11 cellular contexts compared by ENCODE assay signal in the genomic region with DNA sequence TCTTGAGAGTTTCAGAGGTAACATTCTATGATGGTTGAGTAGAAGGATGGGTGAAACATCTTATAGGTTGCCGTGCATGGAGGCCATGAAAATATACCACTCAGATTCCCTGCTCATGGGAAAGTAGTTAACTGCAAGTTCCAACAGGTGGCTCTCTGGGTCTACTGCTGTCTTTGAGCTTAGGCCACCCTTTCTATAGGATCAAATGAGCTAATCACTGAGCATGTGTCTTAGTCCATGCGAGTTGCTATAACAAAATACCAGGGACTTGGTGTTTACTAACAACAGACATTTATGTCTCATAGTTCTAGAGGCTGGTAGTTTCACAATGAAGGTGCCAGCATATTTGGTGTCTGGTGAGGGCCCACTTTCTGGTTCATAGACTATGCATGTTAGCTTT.
DNase-seq lines count a peak whose midpoint lies in the region; ATAC-seq and TF ChIP-seq lines count a peak whose summit lies in the region.
"Had no signal": no experiment of that assay in that cellular context is flagged by ENCODE, and none has a peak within 500 bp of the region (broad histone marks: within the 10 kb centered on the region; RNA-seq: fewer than 3 reads in every experiment).

No MANE protein-coding gene starts in this region.

- no peak overlapping the region for H3K27ac ChIP-seq in stomach
- H3K27ac ChIP-seq: parathyroid adenoma had no signal

- H3K9me3 ChIP-seq in stomach, result no peaks in the 10 kb centered on the region
- H3K9me3 ChIP-seq: BLaER1 treated with 17β-estradiol and CSF1 and Interleukin-3, amounts not matched to agents 10 nM and 100 nM had no signal

- H3K4me3 ChIP-seq in fibroblast of villous mesenchyme (ENCODE audit: low read depth, low read length), result no peak overlapping the region
- H3K4me3 ChIP-seq in stomach, result no peak overlapping the region
- H3K4me3 ChIP-seq: BLaER1 treated with 17β-estradiol and CSF1 and Interleukin-3, amounts not matched to agents 10 nM and 100 nM had no signal

- H3K36me3 ChIP-seq in stomach, result no peaks in the 10 kb centered on the region
- H3K36me3 ChIP-seq: BLaER1 treated with 17β-estradiol and CSF1 and Interleukin-3, amounts not matched to agents 10 nM and 100 nM had no signal

- H3K4me1 ChIP-seq in stomach, result no peaks in the 10 kb centered on the region
- H3K4me1 ChIP-seq: parathyroid adenoma had no signal

- ATAC-seq in HG03439 (IDR thresholded peaks at IDR 0.05; ENCODE audit: unreplicated experiment) (no peak), HG02840 (IDR thresholded peaks at IDR 0.05; ENCODE audit: low FRiP score, unreplicated experiment) (no peak)

- 45 to 73% (median 48%) methylated on average over 2 of the region's 2 CpGs for WGBS in stomach, 5 donors

- peak; percentile 34 for TF ChIP-seq CTCF in fibroblast of villous mesenchyme (IDR thresholded peaks at IDR 0.05; ENCODE audit: insufficient read depth, low read depth, low read length)
- TF ChIP-seq CTCF in stomach (IDR thresholded peaks at IDR 0.05), result peak in 1 of 7 experiments; percentile 9

- intact Hi-C loops in stomach (cut with DNase I; ENCODE audit: low total_unique reads), result no loop called here

- TF ChIP-seq EP300 in stomach (IDR thresholded peaks at IDR 0.05), result no peak

- in situ Hi-C loops in ACHN (cut with HindIII; ENCODE audit: low pct_ligation_motif_present, low pct_unique_long_range_greater_than_20kb, low sequenced_read_pairs), result no loop called here

- H3K27me3 ChIP-seq in stomach, result no peaks in the 10 kb centered on the region
- H3K27me3 ChIP-seq: BLaER1 treated with 17β-estradiol and CSF1 and Interleukin-3, amounts not matched to agents 10 nM and 100 nM had no signal

- no peak for TF ChIP-seq POLR2A in stomach (IDR thresholded peaks at IDR 0.05)

- peak; percentile 30 for DNase-seq in ACHN
- peak; percentile 44 for DNase-seq in HT-29 (ENCODE audit: low spot score)
- DNase-seq in RKO (ENCODE audit: low spot score), result peak; percentile 42
- peak; percentile 14 for DNase-seq in fibroblast of villous mesenchyme (ENCODE audit: low read depth)
- no peak for DNase-seq in dedifferentiated amniotic fluid mesenchymal stem cell (ENCODE audit: extremely low spot score)
- no peak for DNase-seq in stomach
- DNase-seq: activated T-cell treated with anti-CD3 and anti-CD28 coated beads, Interleukin-2, amount 50 U/mL, for 48 hours had no signal

Comparison
In these comparisons a context has a peak if more than half of its experiments do, and no peak if none do; other contexts are left out.
1. DNase-seq: peak in ACHN (single experiment), HT-29 (single experiment), RKO (single experiment) and fibroblast of villous mesenchyme (single experiment); none in dedifferentiated amniotic fluid mesenchymal stem cell (single experiment) and stomach (single experiment).